In the genomic region with DNA sequence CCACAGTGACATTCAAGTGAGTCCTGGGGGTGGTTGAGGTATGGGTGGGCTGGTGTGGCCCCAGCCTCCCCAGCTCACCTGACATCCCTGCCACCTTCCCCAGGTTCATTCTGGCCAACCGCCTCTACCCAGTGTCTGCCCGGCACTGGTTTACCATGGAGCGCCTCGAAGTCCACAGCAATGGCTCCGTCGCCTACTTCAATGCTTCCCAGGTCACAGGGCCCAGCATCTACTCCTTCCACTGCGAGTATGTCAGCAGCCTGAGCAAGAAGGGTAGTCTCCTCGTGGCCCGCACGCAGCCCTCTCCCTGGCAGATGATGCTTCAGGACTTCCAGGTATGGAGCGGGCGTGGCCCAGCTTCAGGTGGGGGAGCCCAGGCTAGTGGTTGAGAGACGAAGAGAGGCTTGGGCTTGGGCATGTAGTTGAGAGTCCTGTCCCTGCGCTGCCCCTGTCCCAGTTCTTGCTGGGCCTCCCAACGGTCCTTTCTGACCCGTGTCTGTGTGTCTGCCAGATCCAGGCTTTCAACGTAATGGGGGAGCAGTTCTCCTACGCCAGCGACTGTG, we compare ENCODE assay signal across 1 cellular context.
TF ChIP-seq lines count a peak whose summit lies in the region.

No MANE protein-coding gene starts in this region.

TF ChIP-seq in K562, 482 proteins besides CTCF, POLR2A, EP300 and RAD21:
- TF ChIP-seq RBFOX2 (IDR thresholded peaks at IDR 0.05; ENCODE audit: low read depth, low read length): peak; percentile 33; the same call in 1 of the 2 replicates
- TF ChIP-seq, protein P1, sequence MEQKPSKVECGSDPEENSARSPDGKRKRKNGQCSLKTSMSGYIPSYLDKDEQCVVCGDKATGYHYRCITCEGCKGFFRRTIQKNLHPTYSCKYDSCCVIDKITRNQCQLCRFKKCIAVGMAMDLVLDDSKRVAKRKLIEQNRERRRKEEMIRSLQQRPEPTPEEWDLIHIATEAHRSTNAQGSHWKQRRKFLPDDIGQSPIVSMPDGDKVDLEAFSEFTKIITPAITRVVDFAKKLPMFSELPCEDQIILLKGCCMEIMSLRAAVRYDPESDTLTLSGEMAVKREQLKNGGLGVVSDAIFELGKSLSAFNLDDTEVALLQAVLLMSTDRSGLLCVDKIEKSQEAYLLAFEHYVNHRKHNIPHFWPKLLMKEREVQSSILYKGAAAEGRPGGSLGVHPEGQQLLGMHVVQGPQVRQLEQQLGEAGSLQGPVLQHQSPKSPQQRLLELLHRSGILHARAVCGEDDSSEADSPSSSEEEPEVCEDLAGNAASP (IDR thresholded peaks at IDR 0.05): no peak
